In genomic region chr2:147031897-147032296, GRCh38 we compare ENCODE assay signal across 18 cellular contexts.
DNase-seq lines count a peak whose midpoint lies in the region; ATAC-seq, FAIRE-seq and TF ChIP-seq lines count a peak whose summit lies in the region.
"Had no signal": no experiment of that assay in that cellular context is flagged by ENCODE, and none has a peak within 500 bp of the region (broad histone marks: within the 10 kb centered on the region; RNA-seq: fewer than 3 reads in every experiment).

No MANE protein-coding gene starts in this region.

- H3K9me3 ChIP-seq in PC-3 (ENCODE audit: low read length): no peaks in the 10 kb centered on the region
- no peaks in the 10 kb centered on the region for H3K9me3 ChIP-seq in endothelial cell of umbilical vein (replicated peaks; ENCODE audit: control insufficient read depth, insufficient read depth, low read length)
- H3K9me3 ChIP-seq in mucosa of descending colon: no peaks in the 10 kb centered on the region
- H3K9me3 ChIP-seq in smooth muscle cell (replicated peaks; ENCODE audit: low read depth): no peaks in the 10 kb centered on the region
- H3K9me3 ChIP-seq: HAP-1, SJCRH30 had no signal

- no peaks in the 10 kb centered on the region for H3K9me2 ChIP-seq in PC-3 (replicated peaks; ENCODE audit: low read length)

- DNase-seq in PC-3: no peak
- DNase-seq in endothelial cell of umbilical vein (ENCODE audit: low read depth, low spot score): no peak
- DNase-seq in mucosa of descending colon: no peak
- no peak for DNase-seq in smooth muscle cell (lab: John Stamatoyannopoulos, UW; ENCODE audit: unreplicated experiment)
- DNase-seq in GM19239 (ENCODE audit: insufficient read length, low spot score): no peak
- DNase-seq: DMS 273 treated with DMSO at 0.1 percent for 48 hours, DND-41, MM.1S, NCI-H1092, NCI-H1436 treated with DMSO at 0.1 percent for 48 hours, NCI-H2029, NCI-H345, NCI-H524 treated with DMSO at 0.1 percent for 48 hours had no signal

- POLR2A ChIA-PET in PC-3 (lab: Charles Lee; ENCODE audit: unreplicated experiment): no interaction called here
- POLR2A ChIA-PET in endothelial cell of umbilical vein (lab: Charles Lee): no interaction called here

- CTCF ChIA-PET in PC-3 (lab: Charles Lee): interaction anchor here (0.9 kb wide), 1 partner anchor 92 kb away, joined by 3 read pairs; no protein-coding TSS in a partner anchor
- CTCF ChIA-PET in endothelial cell of umbilical vein (lab: Charles Lee): interaction anchor here (1.2 to 2.7 kb wide), 3 partner anchors 13 to 879 kb away, joined by 3 to 18 read pairs (median 6); no protein-coding TSS in a partner anchor

- no peak for TF ChIP-seq CTCF in PC-3 (conservative IDR thresholded peaks at IDR 0.05; ENCODE audit: low read depth, low read length)
- no peak for TF ChIP-seq CTCF in endothelial cell of umbilical vein (IDR thresholded peaks at IDR 0.05; ENCODE audit: extremely low read depth in 1 of 2, insufficient read depth in 1 of 2, low read depth in 1 of 2, low read length in 2 of 2)
- TF ChIP-seq CTCF in mucosa of descending colon (IDR thresholded peaks at IDR 0.05): no peak
- no peak for TF ChIP-seq CTCF in smooth muscle cell (IDR thresholded peaks at IDR 0.05; ENCODE audit: borderline replicate concordance, insufficient read depth, poor library complexity, severe bottlenecking)

- TF ChIP-seq POLR2A in endothelial cell of umbilical vein (IDR thresholded peaks at IDR 0.05; ENCODE audit: low read depth, low read length): no peak

- H3K27me3 ChIP-seq in PC-3 (ENCODE audit: low read length) (no peaks in the 10 kb centered on the region), endothelial cell of umbilical vein (ENCODE audit: control insufficient read depth in 2 of 2, insufficient read depth in 2 of 2, low read length in 2 of 2) (no peaks in the 10 kb centered on the region), smooth muscle cell (ENCODE audit: low read depth) (no peaks in the 10 kb centered on the region)
- H3K27me3 ChIP-seq: SJCRH30 had no signal

- H3K4me2 ChIP-seq in PC-3 (ENCODE audit: low read length) (peak overlapping the region; percentile 52), endothelial cell of umbilical vein (ENCODE audit: insufficient read depth, low read length) (no peak overlapping the region), smooth muscle cell (peak overlapping the region; percentile 7)

- dilution Hi-C loops in endothelial cell of umbilical vein (cut with MboI; ENCODE audit: extremely low pct_ligation_motif_present, low sequenced_read_pairs): no loop called here

- H4K20me1 ChIP-seq in PC-3 (ENCODE audit: low read length): no peaks in the 10 kb centered on the region
- H4K20me1 ChIP-seq in endothelial cell of umbilical vein (replicated peaks; ENCODE audit: control insufficient read depth, extremely low read depth, insufficient read depth, low read length): no peaks in the 10 kb centered on the region
- H4K20me1 ChIP-seq in smooth muscle cell (ENCODE audit: low read depth): no peaks in the 10 kb centered on the region

- H3K36me3 ChIP-seq in PC-3 (ENCODE audit: low read depth, low read length) (no peaks in the 10 kb centered on the region), endothelial cell of umbilical vein (ENCODE audit: control insufficient read depth in 2 of 2, extremely low read depth in 1 of 2, insufficient read depth in 2 of 2, low read length in 2 of 2) (no peaks in the 10 kb centered on the region), mucosa of descending colon (ENCODE audit: low read depth) (no peaks in the 10 kb centered on the region), smooth muscle cell (ENCODE audit: low read depth) (no peaks in the 10 kb centered on the region)
- H3K36me3 ChIP-seq: HAP-1, SJCRH30 had no signal

- no peaks in the 10 kb centered on the region for H3K9me1 ChIP-seq in endothelial cell of umbilical vein (replicated peaks; ENCODE audit: control insufficient read depth, extremely low read depth, insufficient read depth, low read length)

- H3K79me2 ChIP-seq in PC-3 (ENCODE audit: low read length) (no peaks in the 10 kb centered on the region), endothelial cell of umbilical vein (ENCODE audit: control insufficient read depth, insufficient read depth, low read length) (no peaks in the 10 kb centered on the region), smooth muscle cell (ENCODE audit: low read depth) (no peaks in the 10 kb centered on the region)

- peaks cover 39% of the 10 kb centered on the region for H3K4me1 ChIP-seq in PC-3 (ENCODE audit: insufficient read depth, low read length)
- peaks cover 9% of the 10 kb centered on the region for H3K4me1 ChIP-seq in endothelial cell of umbilical vein (ENCODE audit: control insufficient read depth, extremely low read depth, insufficient read depth, low read length)
- peaks cover 13% of the 10 kb centered on the region for H3K4me1 ChIP-seq in mucosa of descending colon (ENCODE audit: low read depth)
- H3K4me1 ChIP-seq in smooth muscle cell (ENCODE audit: low read depth): peaks cover 10% of the 10 kb centered on the region
- H3K4me1 ChIP-seq: HAP-1 had no signal

- intact Hi-C loops in PC-3 (cut with micrococcal nuclease): loop anchor here (5.0 kb wide), 1 partner anchor 35 kb away; no protein-coding TSS in a partner anchor
- intact Hi-C loops in endothelial cell of umbilical vein (cut with micrococcal nuclease): no loop called here
- intact Hi-C loops in mucosa of descending colon (cut with DNase I, micrococcal nuclease): no loop called here

- ATAC-seq in PC-3 (no peak), mucosa of descending colon (peak; percentile 64), SK-N-SH treated with all-trans-retinoic acid at 6 μM for 48 hours (no peak), HG03175 (IDR thresholded peaks at IDR 0.05; ENCODE audit: unreplicated experiment) (no peak)

- BruUV-seq in PC-3 (replicated peaks; lab: Mats Ljungman, UMichigan) (no TSS peak), endothelial cell of umbilical vein (replicated peaks; lab: Mats Ljungman, UMichigan) (no TSS peak)

- H3K9ac ChIP-seq in PC-3 (ENCODE audit: low read length) (no peak overlapping the region), endothelial cell of umbilical vein (replicated peaks; ENCODE audit: extremely low read depth, insufficient read depth, low read length) (no peak overlapping the region), smooth muscle cell (ENCODE audit: low read depth) (no peak overlapping the region)

- FAIRE-seq in endothelial cell of umbilical vein (lab: Jason Lieb, UNC) (no peak), GM19239 (lab: Jason Lieb, UNC) (no peak)
- FAIRE-seq: G401.6 had no signal

- peak overlapping the region; percentile 55 for H3K27ac ChIP-seq in PC-3 (ENCODE audit: low read length)
- H3K27ac ChIP-seq in endothelial cell of umbilical vein (ENCODE audit: insufficient read depth, low read depth, low read length): no peak overlapping the region
- H3K27ac ChIP-seq in smooth muscle cell (ENCODE audit: low read depth): no peak overlapping the region
- H3K27ac ChIP-seq: SJCRH30 had no signal

- 57% methylated on average over 3 of the region's 3 CpGs for WGBS in smooth muscle cell (ENCODE audit: low lambda C conversion rate)

- H2AFZ ChIP-seq in PC-3 (ENCODE audit: low read length) (no peak overlapping the region), endothelial cell of umbilical vein (ENCODE audit: low read depth, low read length) (no peak overlapping the region), smooth muscle cell (ENCODE audit: low read depth) (no peak overlapping the region)

- H3K4me3 ChIP-seq in PC-3 (ENCODE audit: low read length): 0 out of 2 replicates have a peak overlapping the region, but pooled peaks have one; percentile 2
- no peak overlapping the region for H3K4me3 ChIP-seq in endothelial cell of umbilical vein (replicated peaks in 1 of 3; ENCODE audit: insufficient read depth in 1 of 3, low read depth in 1 of 3, low read length in 3 of 3)
- no peak overlapping the region for H3K4me3 ChIP-seq in mucosa of descending colon
- H3K4me3 ChIP-seq in smooth muscle cell: no peak overlapping the region
- H3K4me3 ChIP-seq: HAP-1, SJCRH30 had no signal

- H3F3A ChIP-seq in PC-3 (ENCODE audit: low read length, unreplicated experiment): no peaks in the 10 kb centered on the region
- peaks cover 4% of the 10 kb centered on the region for H3F3A ChIP-seq in smooth muscle cell (ENCODE audit: low read depth)

TF ChIP-seq in endothelial cell of umbilical vein, 7 proteins besides CTCF, POLR2A, EP300 and RAD21:
- TF ChIP-seq EZH2 (IDR thresholded peaks at IDR 0.05; ENCODE audit: borderline replicate concordance, low read depth, low read length, severe bottlenecking) (no peak), FOS (IDR thresholded peaks at IDR 0.05; ENCODE audit: borderline replicate concordance, insufficient read depth, low read length) (no peak), GATA2 (IDR thresholded peaks at IDR 0.05; ENCODE audit: insufficient read depth, insufficient read length, low read depth, low read length) (peak; percentile 27)

TF ChIP-seq in SK-N-SH treated with all-trans-retinoic acid at 6 μM for 48 hours, 23 proteins besides CTCF, POLR2A, EP300 and RAD21 (continues in another document):
- TF ChIP-seq ZC3H10 (CRISPR knock-in tag; IDR thresholded peaks at IDR 0.05) (no peak), CREB5 (CRISPR knock-in tag; IDR thresholded peaks at IDR 0.05; ENCODE audit: low read depth) (no peak), ZNF70 (CRISPR knock-in tag; IDR thresholded peaks at IDR 0.05) (no peak), ZFP30 (CRISPR knock-in tag; IDR thresholded peaks at IDR 0.05) (no peak), ZFP3 (CRISPR knock-in tag; IDR thresholded peaks at IDR 0.05) (no peak), GLIS3 (CRISPR knock-in tag; IDR thresholded peaks at IDR 0.05) (no peak), ISL1 (CRISPR knock-in tag; IDR thresholded peaks at IDR 0.05) (no peak)
